Comparison of ENCODE assay signal across 15 cellular contexts in the genomic region with DNA sequence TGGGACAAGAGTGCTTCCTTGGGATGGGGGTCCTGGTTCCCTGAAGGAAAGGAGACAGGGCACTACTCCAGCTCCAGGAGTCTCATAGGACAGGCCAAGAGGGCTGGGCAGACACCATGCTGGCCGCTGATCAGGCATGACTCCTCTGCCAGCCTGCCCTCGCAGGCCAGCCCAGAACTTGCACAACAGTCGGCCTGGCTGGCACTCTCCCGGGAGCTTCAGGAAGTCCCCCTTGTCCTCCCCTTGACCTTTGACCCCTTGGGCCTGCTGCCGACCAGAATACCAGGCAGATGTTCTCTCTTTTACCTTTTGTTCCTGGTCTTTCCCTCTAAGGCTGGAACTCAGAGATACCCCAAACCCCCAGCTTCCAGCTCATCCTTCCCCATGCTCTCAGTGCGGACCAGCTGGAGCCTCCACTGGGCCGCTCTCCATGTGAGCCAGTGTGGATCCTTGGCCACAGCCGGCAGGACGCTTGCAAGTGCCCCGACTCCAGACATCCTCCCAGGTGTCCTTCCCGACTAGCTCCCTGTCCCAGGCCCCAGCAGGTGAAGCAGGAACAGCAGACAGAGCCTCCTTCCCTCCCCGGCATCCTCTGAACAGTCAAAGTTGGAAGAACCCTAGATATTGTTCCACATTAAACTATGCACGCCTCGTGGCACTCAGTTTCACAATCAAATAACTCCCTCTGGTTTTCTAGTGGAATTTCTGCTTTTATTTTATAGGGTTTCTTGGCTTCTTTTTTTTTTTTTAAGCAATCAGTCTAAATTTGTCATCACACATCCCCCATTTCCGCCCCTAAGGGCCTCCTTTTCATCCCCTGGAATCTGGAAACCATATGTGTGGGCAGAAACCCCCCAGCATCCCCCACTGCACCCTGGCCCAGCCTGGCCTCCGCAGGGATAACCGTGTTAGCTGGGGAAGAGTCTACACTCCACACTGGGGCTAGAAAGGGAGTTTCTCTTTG. TPM values are rescaled to one million over a fixed set of nuclear protein-coding genes. Genes with fewer than 3 reads are reported as not detected.
DNase-seq lines count a peak whose midpoint lies in the region; ATAC-seq and TF ChIP-seq lines count a peak whose summit lies in the region.
"Had no signal": no experiment of that assay in that cellular context is flagged by ENCODE, and none has a peak within 500 bp of the region (broad histone marks: within the 10 kb centered on the region; RNA-seq: fewer than 3 reads in every experiment).

No MANE protein-coding gene starts in this region.

- TF ChIP-seq CTCF in RWPE1 (conservative IDR thresholded peaks at IDR 0.05; ENCODE audit: low read depth) (no peak), smooth muscle cell (IDR thresholded peaks at IDR 0.05; ENCODE audit: borderline replicate concordance, insufficient read depth, poor library complexity, severe bottlenecking) (no peak)

- peak in 1 of 2 donors; percentile 22 for ATAC-seq in left cardiac atrium
- ATAC-seq in HG03520 (IDR thresholded peaks at IDR 0.05; ENCODE audit: unreplicated experiment): no peak
- ATAC-seq: activated CD4-positive, CD25-positive, alpha-beta regulatory T cell treated with anti-CD3 and anti-CD28 coated beads, Interleukin-2, amount 50 U/mL, for 24 hours; PC-3 had no signal

- H2AFZ ChIP-seq in smooth muscle cell (ENCODE audit: low read depth): no peak overlapping the region

- POLR2A ChIA-PET in RWPE1 (lab: Yijun Ruan, JAX; ENCODE audit: low non-redundant PET): no interaction called here

- DNase-seq in SIG-M5 treated with dmso at 0.1 percent for 504 hours (lab: John Stamatoyannopoulos, UW; ENCODE audit: unreplicated experiment) (peak; percentile 84), SIG-M5 (lab: John Stamatoyannopoulos, UW) (no peak), RWPE1 (ENCODE audit: low spot score) (no peak), left cardiac atrium (peak; percentile 62), smooth muscle cell (lab: John Stamatoyannopoulos, UW; ENCODE audit: unreplicated experiment) (no peak), NCI-H1694 treated with DMSO at 0.1 percent for 48 hours (lab: John Stamatoyannopoulos, UW) (no peak), occipital lobe (lab: John Stamatoyannopoulos, UW) (no peak)
- DNase-seq: activated naive CD4-positive, alpha-beta T cell treated with anti-CD3 and anti-CD28 coated beads, Interleukin-2, amount 50 U/mL, for 16 hours; NCI-H146; PC-3; stimulated activated CD4-positive, alpha-beta T cell treated with anti-CD3 and anti-CD28 coated beads, Interleukin-1b, Interleukin-23, amount 100 ng/mL, for 48 hours had no signal

- no peak overlapping the region for H3K4me3 ChIP-seq in smooth muscle cell

- H3K9ac ChIP-seq in smooth muscle cell (ENCODE audit: low read depth): no peak overlapping the region

- H3K79me2 ChIP-seq in smooth muscle cell (ENCODE audit: low read depth): no peaks in the 10 kb centered on the region

- H3K4me2 ChIP-seq in smooth muscle cell: peak overlapping the region; percentile 19

- no peaks in the 10 kb centered on the region for H3F3A ChIP-seq in smooth muscle cell (ENCODE audit: low read depth)

- 74% methylated on average over 17 of the region's 17 CpGs for WGBS in smooth muscle cell (ENCODE audit: low lambda C conversion rate)

- H4K20me1 ChIP-seq in smooth muscle cell (ENCODE audit: low read depth): peaks cover 10% of the 10 kb centered on the region

- H3K36me3 ChIP-seq in smooth muscle cell (ENCODE audit: low read depth): no peaks in the 10 kb centered on the region

- peaks cover 8% of the 10 kb centered on the region for H3K4me1 ChIP-seq in smooth muscle cell (ENCODE audit: low read depth)

- CTCF ChIA-PET in RWPE1 (lab: Yijun Ruan, JAX): interaction anchor here (0.9 to 2.3 kb wide), 2 partner anchors 21 to 151 kb away, joined by 6 to 8 read pairs; no protein-coding TSS in a partner anchor

- intact Hi-C loops in left cardiac atrium (cut with DNase I): loop anchor here (5.0 to 10.0 kb wide), 2 partner anchors 32 to 275 kb away; no protein-coding TSS in a partner anchor

- no peaks in the 10 kb centered on the region for H3K27me3 ChIP-seq in smooth muscle cell (ENCODE audit: low read depth)

- H3K27ac ChIP-seq in RWPE1 (peak overlapping the region; percentile 10), smooth muscle cell (ENCODE audit: low read depth) (no peak overlapping the region)

- H3K9me3 ChIP-seq in smooth muscle cell (replicated peaks; ENCODE audit: low read depth): no peaks in the 10 kb centered on the region

RNA-seq across cellular contexts. Expression of a gene that starts 15.7 kb away (rescaled TPM):
- total RNA-seq in left cardiac atrium: 10 to 100 TPM; 17.1 to 23.7 TPM
- total RNA-seq in smooth muscle cell: 14.2 and 15.4 TPM in 2 replicates
- 17.2 and 24.4 TPM in 2 replicates for polyA plus RNA-seq in smooth muscle cell
- 27.5 TPM for total RNA-seq in occipital lobe

RNA-seq across cellular contexts. Expression of a gene that starts 19.2 kb away (rescaled TPM):
- total RNA-seq in left cardiac atrium: 1 to 10 TPM; 8.5 to 9.2 TPM
- total RNA-seq in smooth muscle cell: 0.04 TPM in 1 of 2 replicates, not detected in the other
- polyA plus RNA-seq in smooth muscle cell: 0.37 TPM in 1 of 2 replicates, not detected in the other
- total RNA-seq in occipital lobe: 4.8 TPM

RNA-seq across cellular contexts. Expression of a gene that starts 35.9 kb away (rescaled TPM):
- total RNA-seq in left cardiac atrium (not detected), smooth muscle cell (2.9 and 3.3 TPM in 2 replicates), occipital lobe (10.8 TPM)
- 3.0 and 10.3 TPM in 2 replicates for polyA plus RNA-seq in smooth muscle cell
- total RNA-seq: myocyte, subcutaneous adipose tissue had no signal

RNA-seq across cellular contexts. Expression of a gene that starts 43.3 kb away (rescaled TPM):
- total RNA-seq in left cardiac atrium: 1 to 10 TPM; 2.6 to 3.3 TPM
- total RNA-seq in smooth muscle cell: 25.2 and 29.6 TPM in 2 replicates
- polyA plus RNA-seq in smooth muscle cell: 31.5 and 33.6 TPM in 2 replicates
- total RNA-seq in occipital lobe: 4.2 TPM

Comparison
In these comparisons a context has a peak if more than half of its experiments do, and no peak if none do; other contexts are left out.
1. DNase-seq: peak in SIG-M5 treated with dmso at 0.1 percent for 504 hours (single experiment) and left cardiac atrium (single experiment); none in SIG-M5 (single experiment), RWPE1 (single experiment), smooth muscle cell (single experiment), NCI-H1694 treated with DMSO at 0.1 percent for 48 hours (single experiment) and occipital lobe (single experiment).